In genomic region chr10:86370006-86370585, GRCh38 we compare ENCODE assay signal across 1 cellular context.
TF ChIP-seq lines count a peak whose summit lies in the region.

No MANE protein-coding gene starts in this region.

TF ChIP-seq in WTC11, 78 proteins besides CTCF, POLR2A, EP300 and RAD21 (continued from another document):
- TF ChIP-seq, protein P1, sequence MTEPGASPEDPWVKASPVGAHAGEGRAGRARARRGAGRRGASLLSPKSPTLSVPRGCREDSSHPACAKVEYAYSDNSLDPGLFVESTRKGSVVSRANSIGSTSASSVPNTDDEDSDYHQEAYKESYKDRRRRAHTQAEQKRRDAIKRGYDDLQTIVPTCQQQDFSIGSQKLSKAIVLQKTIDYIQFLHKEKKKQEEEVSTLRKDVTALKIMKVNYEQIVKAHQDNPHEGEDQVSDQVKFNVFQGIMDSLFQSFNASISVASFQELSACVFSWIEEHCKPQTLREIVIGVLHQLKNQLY (CRISPR knock-in tag; IDR thresholded peaks at IDR 0.05) = no peak
- no peak for TF ChIP-seq ESRRA (CRISPR knock-in tag; IDR thresholded peaks at IDR 0.05; ENCODE audit: borderline replicate concordance)
